In the genomic region with DNA sequence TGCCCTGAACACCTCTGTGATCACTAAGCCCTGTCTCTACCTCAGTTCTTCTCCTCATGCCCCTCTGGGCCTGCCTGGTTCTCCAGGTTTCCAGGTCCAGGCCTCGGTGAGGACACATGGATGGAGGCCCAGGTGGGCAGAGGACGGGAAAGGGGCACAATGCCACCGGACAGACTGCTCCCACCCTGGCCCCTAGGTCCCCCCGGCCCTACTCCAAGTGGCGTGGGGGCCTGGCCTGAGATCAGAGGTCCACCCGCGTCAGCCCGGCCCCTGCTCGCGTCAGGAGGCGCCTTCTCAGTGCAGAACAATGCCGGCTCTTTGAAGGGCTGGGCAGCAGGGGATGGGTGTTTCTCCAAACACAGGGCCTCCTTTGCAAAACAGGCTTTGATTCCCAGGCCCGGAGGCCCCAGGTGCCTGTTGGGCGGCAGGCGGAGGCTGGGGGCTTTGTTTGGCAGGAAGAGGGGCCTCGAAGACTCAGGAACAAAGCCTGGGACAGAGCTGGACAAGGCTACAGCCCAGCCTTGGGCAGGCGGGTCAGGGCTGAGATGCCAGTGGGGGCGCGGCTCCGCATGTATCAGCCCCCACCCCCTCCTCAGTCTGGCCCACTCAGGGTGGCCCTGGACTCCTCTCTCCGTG, we compare ENCODE assay signal across 1 cellular context.
A peak's percentile ranks its signal among the peaks of the same experiment; 100 is the strongest.
TF ChIP-seq lines count a peak whose summit lies in the region.

No MANE protein-coding gene starts in this region.

TF ChIP-seq in HepG2, 621 proteins besides CTCF, POLR2A, EP300 and RAD21 (continued from another document and continues in another):
- TF ChIP-seq, protein P1, sequence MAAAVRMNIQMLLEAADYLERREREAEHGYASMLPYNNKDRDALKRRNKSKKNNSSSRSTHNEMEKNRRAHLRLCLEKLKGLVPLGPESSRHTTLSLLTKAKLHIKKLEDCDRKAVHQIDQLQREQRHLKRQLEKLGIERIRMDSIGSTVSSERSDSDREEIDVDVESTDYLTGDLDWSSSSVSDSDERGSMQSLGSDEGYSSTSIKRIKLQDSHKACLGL (CRISPR knock-in tag; IDR thresholded peaks at IDR 0.05) = no peak; the same call in 1 of the 2 replicates
- TF ChIP-seq HNRNPK (IDR thresholded peaks at IDR 0.05; ENCODE audit: low read depth, low read length, poor library complexity, severe bottlenecking) = no peak
- TF ChIP-seq ZNF660 (CRISPR knock-in tag; IDR thresholded peaks at IDR 0.05; ENCODE audit: borderline replicate concordance, low read depth) = no peak
- no peak for TF ChIP-seq MAFF (IDR thresholded peaks at IDR 0.05; ENCODE audit: low read depth, low read length)
- no peak for TF ChIP-seq TOE1 (CRISPR knock-in tag; IDR thresholded peaks at IDR 0.05)
- TF ChIP-seq GLMP (CRISPR knock-in tag; IDR thresholded peaks at IDR 0.05; ENCODE audit: borderline replicate concordance) = no peak
- peak; percentile 85 for TF ChIP-seq RCOR2 (CRISPR knock-in tag; IDR thresholded peaks at IDR 0.05)
- TF ChIP-seq FIP1L1 (IDR thresholded peaks at IDR 0.05; ENCODE audit: borderline replicate concordance, insufficient read depth, low read depth, low read length) = no peak
- TF ChIP-seq ARID2 (CRISPR knock-in tag; IDR thresholded peaks at IDR 0.05; ENCODE audit: borderline replicate concordance) = no peak
- TF ChIP-seq ZC3H13 (CRISPR knock-in tag; IDR thresholded peaks at IDR 0.05) = 0 out of 2 replicates have a peak, but pooled peaks have one; percentile 25
- peak; percentile 73; the same call in 1 of the 2 replicates for TF ChIP-seq ZNF747 (CRISPR knock-in tag; IDR thresholded peaks at IDR 0.05; ENCODE audit: borderline replicate concordance)
- TF ChIP-seq TBX3 (IDR thresholded peaks at IDR 0.05; ENCODE audit: borderline replicate concordance) = peak; percentile 39; the same call in 1 of the 2 replicates
- TF ChIP-seq ZNF766 (CRISPR knock-in tag; IDR thresholded peaks at IDR 0.05; ENCODE audit: borderline replicate concordance) = no peak
- TF ChIP-seq HIC2 (CRISPR knock-in tag; IDR thresholded peaks at IDR 0.05; ENCODE audit: low read depth) = peak; percentile 80
- TF ChIP-seq, protein P2, sequence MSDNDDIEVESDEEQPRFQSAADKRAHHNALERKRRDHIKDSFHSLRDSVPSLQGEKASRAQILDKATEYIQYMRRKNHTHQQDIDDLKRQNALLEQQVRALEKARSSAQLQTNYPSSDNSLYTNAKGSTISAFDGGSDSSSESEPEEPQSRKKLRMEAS (IDR thresholded peaks at IDR 0.05) = no peak
- no peak for TF ChIP-seq NR1H2 (CRISPR knock-in tag; IDR thresholded peaks at IDR 0.05; ENCODE audit: borderline replicate concordance, low read depth)
- TF ChIP-seq, protein P3, sequence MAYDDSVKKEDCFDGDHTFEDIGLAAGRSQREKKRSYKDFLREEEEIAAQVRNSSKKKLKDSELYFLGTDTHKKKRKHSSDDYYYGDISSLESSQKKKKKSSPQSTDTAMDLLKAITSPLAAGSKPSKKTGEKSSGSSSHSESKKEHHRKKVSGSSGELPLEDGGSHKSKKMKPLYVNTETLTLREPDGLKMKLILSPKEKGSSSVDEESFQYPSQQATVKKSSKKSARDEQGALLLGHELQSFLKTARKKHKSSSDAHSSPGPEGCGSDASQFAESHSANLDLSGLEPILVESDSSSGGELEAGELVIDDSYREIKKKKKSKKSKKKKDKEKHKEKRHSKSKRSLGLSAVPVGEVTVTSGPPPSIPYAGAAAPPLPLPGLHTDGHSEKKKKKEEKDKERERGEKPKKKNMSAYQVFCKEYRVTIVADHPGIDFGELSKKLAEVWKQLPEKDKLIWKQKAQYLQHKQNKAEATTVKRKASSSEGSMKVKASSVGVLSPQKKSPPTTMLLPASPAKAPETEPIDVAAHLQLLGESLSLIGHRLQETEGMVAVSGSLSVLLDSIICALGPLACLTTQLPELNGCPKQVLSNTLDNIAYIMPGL (CRISPR knock-in tag; IDR thresholded peaks at IDR 0.05; ENCODE audit: borderline replicate concordance in 1 of 2, low read depth in 1 of 2) = no peak; a peak in 3 of 4 replicates
- no peak for TF ChIP-seq RFXAP (CRISPR knock-in tag; IDR thresholded peaks at IDR 0.05; ENCODE audit: borderline replicate concordance)
- peak; percentile 88 for TF ChIP-seq FOXO1 (CRISPR knock-in tag; IDR thresholded peaks at IDR 0.05)
- TF ChIP-seq ISX (CRISPR knock-in tag; conservative IDR thresholded peaks at IDR 0.05) = no peak
- peak; percentile 55; the same call in 1 of the 2 replicates for TF ChIP-seq ZNF598 (CRISPR knock-in tag; IDR thresholded peaks at IDR 0.05; ENCODE audit: borderline replicate concordance)
- TF ChIP-seq ASH2L (IDR thresholded peaks at IDR 0.05; ENCODE audit: insufficient read length, low read depth, low read length) = peak; percentile 54
- no peak for TF ChIP-seq ZNF260 (CRISPR knock-in tag; IDR thresholded peaks at IDR 0.05; ENCODE audit: borderline replicate concordance, low read depth)
- TF ChIP-seq TSC22D2 (CRISPR knock-in tag; IDR thresholded peaks at IDR 0.05; ENCODE audit: borderline replicate concordance) = no peak
- no peak for TF ChIP-seq JUN (CRISPR knock-in tag; IDR thresholded peaks at IDR 0.05)
- TF ChIP-seq ZNF17 (CRISPR knock-in tag; IDR thresholded peaks at IDR 0.05) = no peak
- TF ChIP-seq ZNF235 (CRISPR knock-in tag; IDR thresholded peaks at IDR 0.05; ENCODE audit: borderline replicate concordance) = no peak
- peak; percentile 62 for TF ChIP-seq YY1 (IDR thresholded peaks at IDR 0.05; ENCODE audit: insufficient read depth, insufficient replicate concordance, low read depth, low read length)
- TF ChIP-seq SRF (IDR thresholded peaks at IDR 0.05; ENCODE audit: low read depth, low read length) = no peak
- peak; percentile 46; the same call in 1 of the 2 replicates for TF ChIP-seq ZNF691 (CRISPR knock-in tag; IDR thresholded peaks at IDR 0.05; ENCODE audit: borderline replicate concordance, low read depth)
- peak; percentile 41; the same call in 1 of the 2 replicates for TF ChIP-seq ZNF501 (CRISPR knock-in tag; IDR thresholded peaks at IDR 0.05)
- TF ChIP-seq ZNF510 (CRISPR knock-in tag; IDR thresholded peaks at IDR 0.05; ENCODE audit: low read depth) = no peak
- no peak for TF ChIP-seq HBP1 (CRISPR knock-in tag; IDR thresholded peaks at IDR 0.05; ENCODE audit: low read depth)
- TF ChIP-seq ZNF629 (CRISPR knock-in tag; conservative IDR thresholded peaks at IDR 0.05) = no peak
- no peak for TF ChIP-seq ZNF737 (CRISPR knock-in tag; IDR thresholded peaks at IDR 0.05; ENCODE audit: borderline replicate concordance)
- TF ChIP-seq DNMT3B (CRISPR knock-in tag; conservative IDR thresholded peaks at IDR 0.05) = no peak
- TF ChIP-seq, protein P4, sequence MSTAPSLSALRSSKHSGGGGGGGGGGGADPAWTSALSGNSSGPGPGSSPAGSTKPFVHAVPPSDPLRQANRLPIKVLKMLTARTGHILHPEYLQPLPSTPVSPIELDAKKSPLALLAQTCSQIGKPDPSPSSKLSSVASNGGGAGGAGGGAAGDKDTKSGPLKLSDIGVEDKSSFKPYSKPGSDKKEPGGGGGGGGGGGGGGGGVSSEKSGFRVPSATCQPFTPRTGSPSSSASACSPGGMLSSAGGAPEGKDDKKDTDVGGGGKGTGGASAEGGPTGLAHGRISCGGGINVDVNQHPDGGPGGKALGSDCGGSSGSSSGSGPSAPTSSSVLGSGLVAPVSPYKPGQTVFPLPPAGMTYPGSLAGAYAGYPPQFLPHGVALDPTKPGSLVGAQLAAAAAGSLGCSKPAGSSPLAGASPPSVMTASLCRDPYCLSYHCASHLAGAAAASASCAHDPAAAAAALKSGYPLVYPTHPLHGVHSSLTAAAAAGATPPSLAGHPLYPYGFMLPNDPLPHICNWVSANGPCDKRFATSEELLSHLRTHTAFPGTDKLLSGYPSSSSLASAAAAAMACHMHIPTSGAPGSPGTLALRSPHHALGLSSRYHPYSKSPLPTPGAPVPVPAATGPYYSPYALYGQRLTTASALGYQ (CRISPR knock-in tag; IDR thresholded peaks at IDR 0.05) = peak; percentile 87; the same call in 1 of the 2 replicates
- 0 out of 2 replicates have a peak, but pooled peaks have one; percentile 31 for TF ChIP-seq ZFP82 (CRISPR knock-in tag; IDR thresholded peaks at IDR 0.05; ENCODE audit: borderline replicate concordance)
- peak; percentile 36; the same call in 1 of the 2 replicates for TF ChIP-seq FOXJ3 (CRISPR knock-in tag; IDR thresholded peaks at IDR 0.05; ENCODE audit: borderline replicate concordance)
- no peak for TF ChIP-seq GZF1 (CRISPR knock-in tag; IDR thresholded peaks at IDR 0.05)
- TF ChIP-seq EHMT2 (IDR thresholded peaks at IDR 0.05; ENCODE audit: borderline replicate concordance, low read depth, low read length) = no peak
- TF ChIP-seq ZNF234 (CRISPR knock-in tag; conservative IDR thresholded peaks at IDR 0.05) = no peak
- TF ChIP-seq CENPBD1 (CRISPR knock-in tag; IDR thresholded peaks at IDR 0.05; ENCODE audit: borderline replicate concordance, low read depth) = no peak
- 0 out of 2 replicates have a peak, but pooled peaks have one; percentile 24 for TF ChIP-seq RFXANK (CRISPR knock-in tag; IDR thresholded peaks at IDR 0.05)
- TF ChIP-seq POGZ (CRISPR knock-in tag; IDR thresholded peaks at IDR 0.05) = no peak
- peak; percentile 66; the same call in 1 of the 2 replicates for TF ChIP-seq FOSL2 (CRISPR knock-in tag; IDR thresholded peaks at IDR 0.05)
- TF ChIP-seq, protein P5, sequence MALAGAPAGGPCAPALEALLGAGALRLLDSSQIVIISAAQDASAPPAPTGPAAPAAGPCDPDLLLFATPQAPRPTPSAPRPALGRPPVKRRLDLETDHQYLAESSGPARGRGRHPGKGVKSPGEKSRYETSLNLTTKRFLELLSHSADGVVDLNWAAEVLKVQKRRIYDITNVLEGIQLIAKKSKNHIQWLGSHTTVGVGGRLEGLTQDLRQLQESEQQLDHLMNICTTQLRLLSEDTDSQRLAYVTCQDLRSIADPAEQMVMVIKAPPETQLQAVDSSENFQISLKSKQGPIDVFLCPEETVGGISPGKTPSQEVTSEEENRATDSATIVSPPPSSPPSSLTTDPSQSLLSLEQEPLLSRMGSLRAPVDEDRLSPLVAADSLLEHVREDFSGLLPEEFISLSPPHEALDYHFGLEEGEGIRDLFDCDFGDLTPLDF (CRISPR knock-in tag; IDR thresholded peaks at IDR 0.05) = no peak
